Comparison of ENCODE assay signal across 20 cellular contexts in the genomic region with DNA sequence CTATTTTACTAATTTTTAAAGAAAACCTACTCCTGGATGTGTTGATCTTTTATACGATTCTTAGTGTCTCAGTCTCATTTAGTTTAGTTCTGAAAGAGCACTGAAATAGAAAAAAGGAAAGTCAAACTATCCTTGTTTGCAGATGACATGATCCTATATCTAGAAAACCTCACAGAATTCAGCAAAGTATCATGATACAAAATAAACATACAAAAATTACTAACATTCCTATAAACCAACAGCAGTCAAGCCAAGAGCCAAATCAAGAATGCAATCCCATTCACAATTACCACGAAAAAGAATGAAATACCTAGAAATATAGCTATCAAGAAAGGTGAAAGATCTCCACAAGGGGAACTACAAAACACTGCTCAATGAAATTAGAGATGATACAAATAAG.
A peak's percentile ranks its signal among the peaks of the same experiment; 100 is the strongest.
DNase-seq lines count a peak whose midpoint lies in the region; ATAC-seq and TF ChIP-seq lines count a peak whose summit lies in the region.
"Had no signal": no experiment of that assay in that cellular context is flagged by ENCODE, and none has a peak within 500 bp of the region (broad histone marks: within the 10 kb centered on the region; RNA-seq: fewer than 3 reads in every experiment).

No MANE protein-coding gene starts in this region.

- DNase-seq in PC-3 (peak; percentile 21), astrocyte of the hippocampus (ENCODE audit: low read depth, low spot score) (peak; percentile 17), dedifferentiated amniotic fluid mesenchymal stem cell (ENCODE audit: extremely low spot score) (peak; percentile 48), HAP-1 (ENCODE audit: low spot score in 2 of 2) (no peak), cerebellar cortex (ENCODE audit: low spot score) (no peak), NCI-H2107 (lab: John Stamatoyannopoulos, UW) (no peak)
- DNase-seq: 8988T; ACHN; AML-193; BE2C; Caco-2; CD4-positive, alpha-beta T cell; DMS153; DND-41; GDM1; H9 had no signal

- H3K4me2 ChIP-seq in PC-3 (ENCODE audit: low read length) = no peak overlapping the region
- H3K4me2 ChIP-seq: A549; BLaER1 treated with 17β-estradiol and CSF1 and Interleukin-3, amounts not matched to agents 10 nM and 100 nM; GM23338 had no signal

- POLR2A ChIA-PET in PC-3 (lab: Charles Lee; ENCODE audit: unreplicated experiment) = no interaction called here

- H2AFZ ChIP-seq in PC-3 (ENCODE audit: low read length) = no peak overlapping the region
- H2AFZ ChIP-seq: GM23338 had no signal

- no peaks in the 10 kb centered on the region for H3K9me3 ChIP-seq in PC-3 (ENCODE audit: low read length)
- H3K9me3 ChIP-seq in HAP-1 = no peaks in the 10 kb centered on the region; the same call in 1 of the 2 replicates
- H3K9me3 ChIP-seq: A549; BE2C; BLaER1 treated with 17β-estradiol and CSF1 and Interleukin-3, amounts not matched to agents 10 nM and 100 nM; Caco-2 had no signal

- no peaks in the 10 kb centered on the region for H3K9me2 ChIP-seq in PC-3 (replicated peaks; ENCODE audit: low read length)

- H3K4me1 ChIP-seq in PC-3 (ENCODE audit: insufficient read depth, low read length) (no peaks in the 10 kb centered on the region; the same call in 1 of the 2 replicates), HAP-1 (no peaks in the 10 kb centered on the region)
- H3K4me1 ChIP-seq: A549; BE2C; BLaER1 treated with 17β-estradiol and CSF1 and Interleukin-3, amounts not matched to agents 10 nM and 100 nM; Caco-2 had no signal

- CTCF ChIA-PET in PC-3 (lab: Charles Lee) = no interaction called here

- H3K27me3 ChIP-seq in PC-3 (ENCODE audit: low read length) = no peaks in the 10 kb centered on the region
- H3K27me3 ChIP-seq in HAP-1 (ENCODE audit: low read depth) = no peaks in the 10 kb centered on the region
- H3K27me3 ChIP-seq: BE2C; BLaER1 treated with 17β-estradiol and CSF1 and Interleukin-3, amounts not matched to agents 10 nM and 100 nM had no signal

- no peak overlapping the region for H3K4me3 ChIP-seq in PC-3 (ENCODE audit: low read length)
- H3K4me3 ChIP-seq in HAP-1 = no peak overlapping the region
- H3K4me3 ChIP-seq: A549; BLaER1 treated with 17β-estradiol and CSF1 and Interleukin-3, amounts not matched to agents 10 nM and 100 nM; GM12878; GM23338 had no signal

- no peak overlapping the region for H3K27ac ChIP-seq in PC-3 (ENCODE audit: low read length)
- H3K27ac ChIP-seq: A549; BLaER1 treated with 17β-estradiol and CSF1 and Interleukin-3, amounts not matched to agents 10 nM and 100 nM had no signal

- TF ChIP-seq CTCF in PC-3 (conservative IDR thresholded peaks at IDR 0.05; ENCODE audit: low read depth, low read length) = no peak

- peak; percentile 71 for ATAC-seq in PC-3
- ATAC-seq: A549, GM12878, GM23338 had no signal

- no TSS peak for BruUV-seq in PC-3 (replicated peaks; lab: Mats Ljungman, UMichigan)

- no peak overlapping the region for H3K9ac ChIP-seq in PC-3 (ENCODE audit: low read length)
- H3K9ac ChIP-seq: BLaER1 treated with 17β-estradiol and CSF1 and Interleukin-3, amounts not matched to agents 10 nM and 100 nM had no signal

- H3K36me3 ChIP-seq in PC-3 (ENCODE audit: low read depth, low read length) (no peaks in the 10 kb centered on the region), HAP-1 (replicated peaks) (no peaks in the 10 kb centered on the region)
- H3K36me3 ChIP-seq: BE2C; BLaER1 treated with 17β-estradiol and CSF1 and Interleukin-3, amounts not matched to agents 10 nM and 100 nM had no signal

- intact Hi-C loops in PC-3 (cut with micrococcal nuclease) = no loop called here

- no peaks in the 10 kb centered on the region for H3F3A ChIP-seq in PC-3 (ENCODE audit: low read length, unreplicated experiment)

- in situ Hi-C loops in HAP-1 (cut with MboI; ENCODE audit: low sequenced_read_pairs) = no loop called here

- no peaks in the 10 kb centered on the region for H4K20me1 ChIP-seq in PC-3 (ENCODE audit: low read length)
- H4K20me1 ChIP-seq: BLaER1 treated with 17β-estradiol and CSF1 and Interleukin-3, amounts not matched to agents 10 nM and 100 nM had no signal

- H3K79me2 ChIP-seq in PC-3 (ENCODE audit: low read length) = no peaks in the 10 kb centered on the region

Comparison
In these comparisons a context has a peak if more than half of its experiments do, and no peak if none do; other contexts are left out.
1. DNase-seq: peak in PC-3 (single experiment), astrocyte of the hippocampus (single experiment) and dedifferentiated amniotic fluid mesenchymal stem cell (single experiment); none in HAP-1 (0 of 2), cerebellar cortex (single experiment) and NCI-H2107 (single experiment).